ENCODE assay signal across 12 cellular contexts in genomic region chrX:111123125-111123524, GRCh38. TPM values are rescaled to one million over a fixed set of nuclear protein-coding genes. Genes with fewer than 3 reads are reported as not detected.
DNase-seq lines count a peak whose midpoint lies in the region; ATAC-seq and FAIRE-seq lines count a peak whose summit lies in the region.
"Had no signal": no experiment of that assay in that cellular context is flagged by ENCODE, and none has a peak within 500 bp of the region (broad histone marks: within the 10 kb centered on the region; RNA-seq: fewer than 3 reads in every experiment).

No MANE protein-coding gene starts in this region.

- no peak for FAIRE-seq in frontal cortex (lab: Jason Lieb, UNC)

- ATAC-seq in activated CD4-positive, alpha-beta T cell treated with anti-CD3 and anti-CD28 coated beads for 36 hours: peak; percentile 60
- ATAC-seq in HG02588 (IDR thresholded peaks at IDR 0.05; ENCODE audit: unreplicated experiment) (peak; percentile 59), GM21576 (IDR thresholded peaks at IDR 0.05; ENCODE audit: unreplicated experiment) (no peak), left cardiac atrium (no peak)
- ATAC-seq in naive thymus-derived CD8-positive, alpha-beta T cell: no peak
- ATAC-seq: sciatic nerve had no signal

- H3K27me3 Mint-ChIP-seq in activated CD4-positive, alpha-beta T cell treated with anti-CD3 and anti-CD28 coated beads for 36 hours: peaks cover 2% of the 10 kb centered on the region
- H3K27me3 Mint-ChIP-seq in naive thymus-derived CD8-positive, alpha-beta T cell: peaks cover 0 to 2% (median 0%) of the 10 kb centered on the region in 5 donors

- H3K4me1 Mint-ChIP-seq in activated CD4-positive, alpha-beta T cell treated with anti-CD3 and anti-CD28 coated beads for 36 hours: peaks cover 12% of the 10 kb centered on the region
- peaks cover 0 to 8% (median 2%) of the 10 kb centered on the region in 4 donors for H3K4me1 Mint-ChIP-seq in naive thymus-derived CD8-positive, alpha-beta T cell

- H3K9me3 Mint-ChIP-seq in activated CD4-positive, alpha-beta T cell treated with anti-CD3 and anti-CD28 coated beads for 36 hours (ENCODE audit: low read depth): no peaks in the 10 kb centered on the region
- no peaks in the 10 kb centered on the region for H3K9me3 Mint-ChIP-seq in naive thymus-derived CD8-positive, alpha-beta T cell

- CTCF ChIA-PET in activated CD4-positive, alpha-beta T cell treated with anti-CD3 and anti-CD28 coated beads for 36 hours (lab: Charles Lee): interaction anchor here (0.6 kb wide), 1 partner anchor 199 kb away, joined by 3 read pairs; no protein-coding TSS in a partner anchor

- peak overlapping the region; percentile 70 for H3K27ac Mint-ChIP-seq in activated CD4-positive, alpha-beta T cell treated with anti-CD3 and anti-CD28 coated beads for 36 hours
- peak overlapping the region in 5 of 10 donors; percentile 8 to 80 (median 74) for H3K27ac Mint-ChIP-seq in naive thymus-derived CD8-positive, alpha-beta T cell

- no peaks in the 10 kb centered on the region for H3K36me3 Mint-ChIP-seq in activated CD4-positive, alpha-beta T cell treated with anti-CD3 and anti-CD28 coated beads for 36 hours (ENCODE audit: low read depth)
- H3K36me3 Mint-ChIP-seq in naive thymus-derived CD8-positive, alpha-beta T cell: no peaks in the 10 kb centered on the region

- POLR2A ChIA-PET in activated CD4-positive, alpha-beta T cell treated with anti-CD3 and anti-CD28 coated beads for 36 hours (lab: Charles Lee): no interaction called here
- POLR2A ChIA-PET in naive thymus-derived CD8-positive, alpha-beta T cell (lab: Charles Lee): no interaction called here

- intact Hi-C loops in activated CD4-positive, alpha-beta T cell treated with anti-CD3 and anti-CD28 coated beads for 36 hours (cut with DNase I, micrococcal nuclease): no loop called here
- intact Hi-C loops in left cardiac atrium (cut with DNase I): no loop called here

- peak; percentile 7 for DNase-seq in activated CD4-positive, alpha-beta T cell treated with anti-CD3 and anti-CD28 coated beads for 36 hours
- DNase-seq in activated CD4-positive, alpha-beta T cell treated with anti-CD3 and anti-CD28 coated beads for 4 hours: no peak
- peak; percentile 13 for DNase-seq in M059J (ENCODE audit: low read depth)
- no peak for DNase-seq in naive thymus-derived CD8-positive, alpha-beta T cell
- no peak for DNase-seq in frontal cortex (ENCODE audit: low spot score in 2 of 2)
- no peak for DNase-seq in left cardiac atrium
- DNase-seq: 8988T, NCI-H187, RPMI8226 had no signal

- peak overlapping the region; percentile 43 for H3K4me3 Mint-ChIP-seq in activated CD4-positive, alpha-beta T cell treated with anti-CD3 and anti-CD28 coated beads for 36 hours
- H3K4me3 Mint-ChIP-seq in naive thymus-derived CD8-positive, alpha-beta T cell: peak overlapping the region; percentile 47 to 86 (median 62)

RNA-seq across cellular contexts. Expression of gene PAK3, which starts 27.1 kb away (rescaled TPM):
- total RNA-seq in activated CD4-positive, alpha-beta T cell treated with anti-CD3 and anti-CD28 coated beads for 36 hours: under 1 TPM; 0.26 to 0.37 TPM
- total RNA-seq in M059J (2014; rRNA removed; shearing (Covaris generic)): 0.12 and 0.59 TPM in 2 replicates
- not detected for total RNA-seq in naive thymus-derived CD8-positive, alpha-beta T cell
- not detected for polyA plus RNA-seq in naive thymus-derived CD8-positive, alpha-beta T cell
- total RNA-seq in frontal cortex (102 TPM), left cardiac atrium (under 1 TPM; 0.29 to 0.47 TPM)

Comparison
In these comparisons a context has a peak if more than half of its experiments do, and no peak if none do; other contexts are left out.
1. DNase-seq: peak in activated CD4-positive, alpha-beta T cell treated with anti-CD3 and anti-CD28 coated beads for 36 hours (single experiment) and M059J (single experiment); none in activated CD4-positive, alpha-beta T cell treated with anti-CD3 and anti-CD28 coated beads for 4 hours (0 of 2), naive thymus-derived CD8-positive, alpha-beta T cell (0 of 10), frontal cortex (0 of 2) and left cardiac atrium (single experiment).
2. ATAC-seq: peak in activated CD4-positive, alpha-beta T cell treated with anti-CD3 and anti-CD28 coated beads for 36 hours (single experiment) and HG02588 (single experiment); none in naive thymus-derived CD8-positive, alpha-beta T cell (0 of 2), GM21576 (single experiment) and left cardiac atrium (0 of 2).
3. RNA of gene PAK3, which starts 27.1 kb away (total RNA-seq): 102 TPM in frontal cortex (single experiment); 0.29 to 0.47 TPM in left cardiac atrium, 0.26 to 0.37 TPM in activated CD4-positive, alpha-beta T cell treated with anti-CD3 and anti-CD28 coated beads for 36 hours, not detected in naive thymus-derived CD8-positive, alpha-beta T cell and 0.12 to 0.59 TPM in M059J; every median in the first group is over 10 times any median in the second.